In the genomic region with DNA sequence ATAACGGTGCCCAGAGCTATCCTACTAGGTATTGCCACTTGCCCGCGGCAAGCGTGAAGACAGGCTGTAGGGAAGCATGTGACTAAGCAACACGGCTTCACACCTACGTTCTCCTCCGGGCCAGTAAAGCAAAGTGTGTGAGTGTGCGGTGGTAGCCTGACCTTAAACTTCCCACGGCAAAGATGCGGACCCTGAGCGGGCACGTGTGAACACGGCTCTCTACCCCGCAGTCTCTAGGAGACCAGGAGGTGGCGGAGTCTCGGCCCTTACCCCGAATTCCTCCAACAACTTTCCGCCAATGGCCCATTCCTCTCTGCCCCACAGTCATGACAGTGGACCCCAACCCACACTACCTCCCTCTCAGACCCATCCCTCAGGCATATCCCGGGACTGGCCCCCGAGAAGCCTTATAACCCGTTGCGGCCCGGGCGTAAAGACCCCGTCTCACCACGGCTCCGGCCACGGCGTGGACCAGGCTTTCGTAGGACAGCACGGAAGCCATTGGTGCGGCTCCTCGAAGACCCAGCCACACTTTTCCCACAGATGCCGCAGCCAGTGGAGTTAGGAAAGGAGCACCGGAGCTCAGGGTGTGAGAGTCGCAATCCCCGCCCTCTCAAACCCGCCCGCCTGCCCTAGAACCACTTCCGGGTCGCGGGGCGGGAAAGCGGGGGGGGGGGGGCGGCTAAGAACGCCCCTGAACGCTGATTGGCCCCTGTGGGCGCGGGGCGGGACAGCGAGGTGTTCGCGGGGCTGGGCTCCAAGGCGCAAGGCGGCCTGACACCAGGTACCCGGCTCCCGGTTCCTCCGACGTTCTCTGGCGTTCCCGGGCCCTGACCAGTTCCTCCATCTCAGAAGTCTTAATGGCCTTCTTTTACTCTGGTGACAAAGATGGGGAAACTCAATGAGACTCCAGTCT, we compare ENCODE assay signal across 1 cellular context.
TF ChIP-seq lines count a peak whose summit lies in the region.

A gene with protein sequence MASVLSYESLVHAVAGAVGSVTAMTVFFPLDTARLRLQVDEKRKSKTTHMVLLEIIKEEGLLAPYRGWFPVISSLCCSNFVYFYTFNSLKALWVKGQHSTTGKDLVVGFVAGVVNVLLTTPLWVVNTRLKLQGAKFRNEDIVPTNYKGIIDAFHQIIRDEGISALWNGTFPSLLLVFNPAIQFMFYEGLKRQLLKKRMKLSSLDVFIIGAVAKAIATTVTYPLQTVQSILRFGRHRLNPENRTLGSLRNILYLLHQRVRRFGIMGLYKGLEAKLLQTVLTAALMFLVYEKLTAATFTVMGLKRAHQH (minus strand): TSS at position 600 of the 916 bp plus-strand sequence. CDS start 98 bp downstream, at position 502.

TF ChIP-seq in HepG2, 621 proteins besides CTCF, POLR2A, EP300 and RAD21 (continued from another document and continues in another):
- TF ChIP-seq, protein P1, sequence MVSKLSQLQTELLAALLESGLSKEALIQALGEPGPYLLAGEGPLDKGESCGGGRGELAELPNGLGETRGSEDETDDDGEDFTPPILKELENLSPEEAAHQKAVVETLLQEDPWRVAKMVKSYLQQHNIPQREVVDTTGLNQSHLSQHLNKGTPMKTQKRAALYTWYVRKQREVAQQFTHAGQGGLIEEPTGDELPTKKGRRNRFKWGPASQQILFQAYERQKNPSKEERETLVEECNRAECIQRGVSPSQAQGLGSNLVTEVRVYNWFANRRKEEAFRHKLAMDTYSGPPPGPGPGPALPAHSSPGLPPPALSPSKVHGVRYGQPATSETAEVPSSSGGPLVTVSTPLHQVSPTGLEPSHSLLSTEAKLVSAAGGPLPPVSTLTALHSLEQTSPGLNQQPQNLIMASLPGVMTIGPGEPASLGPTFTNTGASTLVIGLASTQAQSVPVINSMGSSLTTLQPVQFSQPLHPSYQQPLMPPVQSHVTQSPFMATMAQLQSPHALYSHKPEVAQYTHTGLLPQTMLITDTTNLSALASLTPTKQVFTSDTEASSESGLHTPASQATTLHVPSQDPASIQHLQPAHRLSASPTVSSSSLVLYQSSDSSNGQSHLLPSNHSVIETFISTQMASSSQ (IDR thresholded peaks at IDR 0.05; ENCODE audit: low read depth), result no peak
- TF ChIP-seq, protein P1 (CRISPR knock-in tag; IDR thresholded peaks at IDR 0.05; ENCODE audit: borderline replicate concordance), result 0 out of 2 replicates have a peak, but pooled peaks have one; percentile 13
- TF ChIP-seq, protein P2, sequence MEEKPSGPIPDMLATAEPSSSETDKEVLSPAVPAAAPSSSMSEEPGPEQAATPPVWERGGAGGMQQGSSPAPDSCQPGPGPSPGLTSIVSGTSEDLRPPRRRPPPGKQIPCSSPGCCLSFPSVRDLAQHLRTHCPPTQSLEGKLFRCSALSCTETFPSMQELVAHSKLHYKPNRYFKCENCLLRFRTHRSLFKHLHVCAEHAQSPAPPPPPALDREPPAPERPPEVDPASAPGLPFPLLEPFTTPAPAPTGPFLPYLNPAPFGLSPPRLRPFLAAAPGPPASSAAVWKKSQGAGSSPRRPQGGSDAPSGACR (CRISPR knock-in tag; IDR thresholded peaks at IDR 0.05), result peak; percentile 65; the same call in 1 of the 2 replicates
- TF ChIP-seq ZNF251 (CRISPR knock-in tag; IDR thresholded peaks at IDR 0.05) (no peak), HCFC1 (IDR thresholded peaks at IDR 0.05; ENCODE audit: low read depth, low read length) (no peak), ZNF629 (CRISPR knock-in tag; conservative IDR thresholded peaks at IDR 0.05) (no peak), ARNT (IDR thresholded peaks at IDR 0.05) (no peak), GATA4 (IDR thresholded peaks at IDR 0.05; ENCODE audit: borderline replicate concordance, low read depth) (no peak; the same call in 1 of the 2 replicates), NFE2L1 (CRISPR knock-in tag; IDR thresholded peaks at IDR 0.05; ENCODE audit: borderline replicate concordance) (no peak), ZNF510 (CRISPR knock-in tag; IDR thresholded peaks at IDR 0.05; ENCODE audit: low read depth) (no peak), ZSCAN9 (CRISPR knock-in tag; IDR thresholded peaks at IDR 0.05; ENCODE audit: borderline replicate concordance) (no peak), ZNF296 (CRISPR knock-in tag; conservative IDR thresholded peaks at IDR 0.05) (no peak), TBP (CRISPR knock-in tag; IDR thresholded peaks at IDR 0.05) (no peak), AKAP8 (CRISPR knock-in tag; IDR thresholded peaks at IDR 0.05) (no peak), ZNF780A (CRISPR knock-in tag; IDR thresholded peaks at IDR 0.05) (no peak), ZNF761 (CRISPR knock-in tag; conservative IDR thresholded peaks at IDR 0.05) (no peak), ZNF333 (CRISPR knock-in tag; IDR thresholded peaks at IDR 0.05; ENCODE audit: borderline replicate concordance) (peak; percentile 79), ZNF720 (CRISPR knock-in tag; IDR thresholded peaks at IDR 0.05) (no peak), CREM (IDR thresholded peaks at IDR 0.05) (no peak), CREM (CRISPR knock-in tag; IDR thresholded peaks at IDR 0.05) (no peak), XRCC5 (optimal IDR thresholded peaks at IDR 0.05; ENCODE audit: low read length) (no peak), KDM6A (CRISPR knock-in tag; IDR thresholded peaks at IDR 0.05; ENCODE audit: low read depth) (no peak), PLRG1 (conservative IDR thresholded peaks at IDR 0.05) (no peak), TEAD3 (CRISPR knock-in tag; optimal IDR thresholded peaks at IDR 0.05; ENCODE audit: borderline replicate concordance) (peak; percentile 23), ZNF724P (CRISPR knock-in tag; IDR thresholded peaks at IDR 0.05; ENCODE audit: borderline replicate concordance) (no peak; the same call in 1 of the 2 replicates), SP4 (CRISPR knock-in tag; IDR thresholded peaks at IDR 0.05) (peak; percentile 63), SMARCC2 (IDR thresholded peaks at IDR 0.05) (no peak), ZNF33A (CRISPR knock-in tag; IDR thresholded peaks at IDR 0.05; ENCODE audit: borderline replicate concordance) (no peak), AHR (CRISPR knock-in tag; IDR thresholded peaks at IDR 0.05) (peak; percentile 26; the same call in 1 of the 2 replicates), ZNF777 (CRISPR knock-in tag; IDR thresholded peaks at IDR 0.05) (no peak), ZSCAN29 (CRISPR knock-in tag; conservative IDR thresholded peaks at IDR 0.05) (no peak; the same call in 1 of the 2 replicates)
- TF ChIP-seq, protein P3, sequence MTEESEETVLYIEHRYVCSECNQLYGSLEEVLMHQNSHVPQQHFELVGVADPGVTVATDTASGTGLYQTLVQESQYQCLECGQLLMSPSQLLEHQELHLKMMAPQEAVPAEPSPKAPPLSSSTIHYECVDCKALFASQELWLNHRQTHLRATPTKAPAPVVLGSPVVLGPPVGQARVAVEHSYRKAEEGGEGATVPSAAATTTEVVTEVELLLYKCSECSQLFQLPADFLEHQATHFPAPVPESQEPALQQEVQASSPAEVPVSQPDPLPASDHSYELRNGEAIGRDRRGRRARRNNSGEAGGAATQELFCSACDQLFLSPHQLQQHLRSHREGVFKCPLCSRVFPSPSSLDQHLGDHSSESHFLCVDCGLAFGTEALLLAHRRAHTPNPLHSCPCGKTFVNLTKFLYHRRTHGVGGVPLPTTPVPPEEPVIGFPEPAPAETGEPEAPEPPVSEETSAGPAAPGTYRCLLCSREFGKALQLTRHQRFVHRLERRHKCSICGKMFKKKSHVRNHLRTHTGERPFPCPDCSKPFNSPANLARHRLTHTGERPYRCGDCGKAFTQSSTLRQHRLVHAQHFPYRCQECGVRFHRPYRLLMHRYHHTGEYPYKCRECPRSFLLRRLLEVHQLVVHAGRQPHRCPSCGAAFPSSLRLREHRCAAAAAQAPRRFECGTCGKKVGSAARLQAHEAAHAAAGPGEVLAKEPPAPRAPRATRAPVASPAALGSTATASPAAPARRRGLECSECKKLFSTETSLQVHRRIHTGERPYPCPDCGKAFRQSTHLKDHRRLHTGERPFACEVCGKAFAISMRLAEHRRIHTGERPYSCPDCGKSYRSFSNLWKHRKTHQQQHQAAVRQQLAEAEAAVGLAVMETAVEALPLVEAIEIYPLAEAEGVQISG (CRISPR knock-in tag; IDR thresholded peaks at IDR 0.05), result peak; percentile 56
- TF ChIP-seq, protein P4, sequence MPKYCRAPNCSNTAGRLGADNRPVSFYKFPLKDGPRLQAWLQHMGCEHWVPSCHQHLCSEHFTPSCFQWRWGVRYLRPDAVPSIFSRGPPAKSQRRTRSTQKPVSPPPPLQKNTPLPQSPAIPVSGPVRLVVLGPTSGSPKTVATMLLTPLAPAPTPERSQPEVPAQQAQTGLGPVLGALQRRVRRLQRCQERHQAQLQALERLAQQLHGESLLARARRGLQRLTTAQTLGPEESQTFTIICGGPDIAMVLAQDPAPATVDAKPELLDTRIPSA (CRISPR knock-in tag; IDR thresholded peaks at IDR 0.05; ENCODE audit: borderline replicate concordance), result no peak
- TF ChIP-seq, protein P5, sequence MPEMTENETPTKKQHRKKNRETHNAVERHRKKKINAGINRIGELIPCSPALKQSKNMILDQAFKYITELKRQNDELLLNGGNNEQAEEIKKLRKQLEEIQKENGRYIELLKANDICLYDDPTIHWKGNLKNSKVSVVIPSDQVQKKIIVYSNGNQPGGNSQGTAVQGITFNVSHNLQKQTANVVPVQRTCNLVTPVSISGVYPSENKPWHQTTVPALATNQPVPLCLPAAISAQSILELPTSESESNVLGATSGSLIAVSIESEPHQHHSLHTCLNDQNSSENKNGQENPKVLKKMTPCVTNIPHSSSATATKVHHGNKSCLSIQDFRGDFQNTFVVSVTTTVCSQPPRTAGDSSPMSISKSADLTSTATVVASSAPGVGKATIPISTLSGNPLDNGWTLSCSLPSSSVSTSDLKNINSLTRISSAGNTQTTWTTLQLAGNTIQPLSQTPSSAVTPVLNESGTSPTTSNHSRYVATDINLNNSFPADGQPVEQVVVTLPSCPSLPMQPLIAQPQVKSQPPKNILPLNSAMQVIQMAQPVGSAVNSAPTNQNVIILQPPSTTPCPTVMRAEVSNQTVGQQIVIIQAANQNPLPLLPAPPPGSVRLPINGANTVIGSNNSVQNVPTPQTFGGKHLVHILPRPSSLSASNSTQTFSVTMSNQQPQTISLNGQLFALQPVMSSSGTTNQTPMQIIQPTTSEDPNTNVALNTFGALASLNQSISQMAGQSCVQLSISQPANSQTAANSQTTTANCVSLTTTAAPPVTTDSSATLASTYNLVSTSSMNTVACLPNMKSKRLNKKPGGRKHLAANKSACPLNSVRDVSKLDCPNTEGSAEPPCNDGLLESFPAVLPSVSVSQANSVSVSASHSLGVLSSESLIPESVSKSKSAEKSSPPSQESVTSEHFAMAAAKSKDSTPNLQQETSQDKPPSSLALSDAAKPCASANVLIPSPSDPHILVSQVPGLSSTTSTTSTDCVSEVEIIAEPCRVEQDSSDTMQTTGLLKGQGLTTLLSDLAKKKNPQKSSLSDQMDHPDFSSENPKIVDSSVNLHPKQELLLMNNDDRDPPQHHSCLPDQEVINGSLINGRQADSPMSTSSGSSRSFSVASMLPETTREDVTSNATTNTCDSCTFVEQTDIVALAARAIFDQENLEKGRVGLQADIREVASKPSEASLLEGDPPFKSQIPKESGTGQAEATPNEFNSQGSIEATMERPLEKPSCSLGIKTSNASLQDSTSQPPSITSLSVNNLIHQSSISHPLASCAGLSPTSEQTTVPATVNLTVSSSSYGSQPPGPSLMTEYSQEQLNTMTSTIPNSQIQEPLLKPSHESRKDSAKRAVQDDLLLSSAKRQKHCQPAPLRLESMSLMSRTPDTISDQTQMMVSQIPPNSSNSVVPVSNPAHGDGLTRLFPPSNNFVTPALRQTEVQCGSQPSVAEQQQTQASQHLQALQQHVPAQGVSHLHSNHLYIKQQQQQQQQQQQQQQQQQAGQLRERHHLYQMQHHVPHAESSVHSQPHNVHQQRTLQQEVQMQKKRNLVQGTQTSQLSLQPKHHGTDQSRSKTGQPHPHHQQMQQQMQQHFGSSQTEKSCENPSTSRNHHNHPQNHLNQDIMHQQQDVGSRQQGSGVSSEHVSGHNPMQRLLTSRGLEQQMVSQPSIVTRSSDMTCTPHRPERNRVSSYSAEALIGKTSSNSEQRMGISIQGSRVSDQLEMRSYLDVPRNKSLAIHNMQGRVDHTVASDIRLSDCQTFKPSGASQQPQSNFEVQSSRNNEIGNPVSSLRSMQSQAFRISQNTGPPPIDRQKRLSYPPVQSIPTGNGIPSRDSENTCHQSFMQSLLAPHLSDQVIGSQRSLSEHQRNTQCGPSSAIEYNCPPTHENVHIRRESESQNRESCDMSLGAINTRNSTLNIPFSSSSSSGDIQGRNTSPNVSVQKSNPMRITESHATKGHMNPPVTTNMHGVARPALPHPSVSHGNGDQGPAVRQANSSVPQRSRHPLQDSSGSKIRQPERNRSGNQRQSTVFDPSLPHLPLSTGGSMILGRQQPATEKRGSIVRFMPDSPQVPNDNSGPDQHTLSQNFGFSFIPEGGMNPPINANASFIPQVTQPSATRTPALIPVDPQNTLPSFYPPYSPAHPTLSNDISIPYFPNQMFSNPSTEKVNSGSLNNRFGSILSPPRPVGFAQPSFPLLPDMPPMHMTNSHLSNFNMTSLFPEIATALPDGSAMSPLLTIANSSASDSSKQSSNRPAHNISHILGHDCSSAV (CRISPR knock-in tag; IDR thresholded peaks at IDR 0.05; ENCODE audit: borderline replicate concordance), result 0 out of 2 replicates have a peak, but pooled peaks have one; percentile 71
- TF ChIP-seq, protein P6, sequence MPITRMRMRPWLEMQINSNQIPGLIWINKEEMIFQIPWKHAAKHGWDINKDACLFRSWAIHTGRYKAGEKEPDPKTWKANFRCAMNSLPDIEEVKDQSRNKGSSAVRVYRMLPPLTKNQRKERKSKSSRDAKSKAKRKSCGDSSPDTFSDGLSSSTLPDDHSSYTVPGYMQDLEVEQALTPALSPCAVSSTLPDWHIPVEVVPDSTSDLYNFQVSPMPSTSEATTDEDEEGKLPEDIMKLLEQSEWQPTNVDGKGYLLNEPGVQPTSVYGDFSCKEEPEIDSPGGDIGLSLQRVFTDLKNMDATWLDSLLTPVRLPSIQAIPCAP (CRISPR knock-in tag; IDR thresholded peaks at IDR 0.05; ENCODE audit: low read depth), result no peak
- TF ChIP-seq, protein P7, sequence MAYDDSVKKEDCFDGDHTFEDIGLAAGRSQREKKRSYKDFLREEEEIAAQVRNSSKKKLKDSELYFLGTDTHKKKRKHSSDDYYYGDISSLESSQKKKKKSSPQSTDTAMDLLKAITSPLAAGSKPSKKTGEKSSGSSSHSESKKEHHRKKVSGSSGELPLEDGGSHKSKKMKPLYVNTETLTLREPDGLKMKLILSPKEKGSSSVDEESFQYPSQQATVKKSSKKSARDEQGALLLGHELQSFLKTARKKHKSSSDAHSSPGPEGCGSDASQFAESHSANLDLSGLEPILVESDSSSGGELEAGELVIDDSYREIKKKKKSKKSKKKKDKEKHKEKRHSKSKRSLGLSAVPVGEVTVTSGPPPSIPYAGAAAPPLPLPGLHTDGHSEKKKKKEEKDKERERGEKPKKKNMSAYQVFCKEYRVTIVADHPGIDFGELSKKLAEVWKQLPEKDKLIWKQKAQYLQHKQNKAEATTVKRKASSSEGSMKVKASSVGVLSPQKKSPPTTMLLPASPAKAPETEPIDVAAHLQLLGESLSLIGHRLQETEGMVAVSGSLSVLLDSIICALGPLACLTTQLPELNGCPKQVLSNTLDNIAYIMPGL (CRISPR knock-in tag; IDR thresholded peaks at IDR 0.05; ENCODE audit: borderline replicate concordance in 1 of 2, low read depth in 1 of 2), result peak; percentile 50 to 58; a peak in 3 of 4 replicates
